ENCODE assay signal across 15 cellular contexts in the genomic region with DNA sequence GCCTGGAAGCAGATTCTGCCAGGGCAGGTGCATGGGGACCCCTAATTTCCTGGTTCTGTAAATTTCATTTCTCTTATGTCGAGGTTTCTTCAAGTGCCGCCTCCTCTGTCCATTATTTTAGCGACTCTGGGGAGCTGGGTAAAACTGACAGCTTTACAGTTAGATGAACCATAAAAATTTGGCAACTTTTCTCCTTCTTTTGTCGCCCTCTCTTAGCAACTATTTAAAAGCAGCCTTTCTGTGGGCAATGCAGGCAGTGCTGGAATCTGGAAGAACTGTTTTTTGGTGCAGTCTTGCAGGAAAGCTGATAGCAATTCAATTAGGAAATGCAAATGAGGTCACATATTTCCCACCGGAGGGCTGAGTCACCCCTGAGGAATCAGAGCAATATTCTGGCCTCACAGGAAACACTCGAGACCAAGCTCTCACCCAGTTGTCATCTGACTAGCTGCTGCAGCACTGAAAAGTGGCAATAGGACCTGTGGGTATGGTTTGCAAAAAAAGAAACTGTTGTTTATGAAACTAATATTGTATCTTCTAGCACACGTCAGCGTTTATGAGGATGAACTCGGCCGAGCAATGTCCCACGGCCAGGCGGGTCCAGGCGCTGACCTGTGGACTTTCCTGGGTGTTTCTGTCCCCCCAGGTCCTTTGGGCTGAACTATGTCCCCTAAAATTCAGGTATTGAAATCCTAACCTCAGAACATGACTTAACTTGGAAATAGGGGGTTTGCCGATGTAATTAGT.
DNase-seq lines count a peak whose midpoint lies in the region; ATAC-seq, FAIRE-seq and TF ChIP-seq lines count a peak whose summit lies in the region.
"Had no signal": no experiment of that assay in that cellular context is flagged by ENCODE, and none has a peak within 500 bp of the region (broad histone marks: within the 10 kb centered on the region; RNA-seq: fewer than 3 reads in every experiment).

No MANE protein-coding gene starts in this region.

- POLR2A ChIA-PET in AG04450 (lab: Yijun Ruan, JAX): no interaction called here

- TF ChIP-seq CTCF in AG04450 (IDR thresholded peaks at IDR 0.05; ENCODE audit: low read depth, low read length): no peak

- H3K9me3 ChIP-seq in AG04450 (ENCODE audit: control insufficient read depth, insufficient read depth, low read length): peaks cover 3% of the 10 kb centered on the region; the same call in 1 of the 2 replicates
- H3K9me3 ChIP-seq: BE2C, SJCRH30 had no signal

- peak; percentile 7 for DNase-seq in AG04450 (ENCODE audit: low read depth, low spot score)
- DNase-seq in HTR-8/SVneo (ENCODE audit: insufficient read length, low spot score): no peak
- no peak for DNase-seq in caudate nucleus (lab: John Stamatoyannopoulos, UW)
- DNase-seq in kidney tubule cell (ENCODE audit: low spot score): peak; percentile 70
- DNase-seq in stimulated activated naive CD8-positive, alpha-beta T cell treated with anti-CD3 and anti-CD28 coated beads, Interleukin-15, Interleukin-2, amounts not matched to agents 100 U/mL and 50 U/mL, for 24 hours: no peak
- no peak for DNase-seq in AML-193 (lab: John Stamatoyannopoulos, UW)
- no peak for DNase-seq in NCI-H146 treated with DMSO at 0.1 percent for 48 hours (lab: John Stamatoyannopoulos, UW; ENCODE audit: unreplicated experiment)
- no peak for DNase-seq in cortex of kidney (lab: John Stamatoyannopoulos, UW)
- DNase-seq: activated CD4-positive, alpha-beta T cell treated with anti-CD3 and anti-CD28 coated beads, Interleukin-2, amount 10 ng/mL, durations not matched to agents 7 days and 5 days; BE2C; left ventricle myocardium superior had no signal

- ATAC-seq in stimulated activated naive CD8-positive, alpha-beta T cell treated with anti-CD3 and anti-CD28 coated beads, Interleukin-15, Interleukin-2, amounts not matched to agents 100 U/mL and 50 U/mL, for 24 hours: no peak
- ATAC-seq: activated naive CD4-positive, alpha-beta T cell treated with anti-CD3 and anti-CD28 coated beads, Interleukin-2, amount 50 U/mL, for 72 hours; left ventricle myocardium superior had no signal

- no peak overlapping the region for H3K4me3 ChIP-seq in AG04450 (ENCODE audit: low read depth, low read length)
- H3K4me3 ChIP-seq: right atrium auricular region, SJCRH30 had no signal

- H3K27ac ChIP-seq in AG04450 (ENCODE audit: low read depth, low read length) (no peak overlapping the region), caudate nucleus (ENCODE audit: low read depth, low read length) (peak overlapping the region; percentile 4)
- H3K27ac ChIP-seq: right atrium auricular region, SJCRH30 had no signal

- FAIRE-seq in HTR-8/SVneo (lab: Jason Lieb, UNC): peak; percentile 51
- FAIRE-seq: endometrium had no signal

- CTCF ChIA-PET in AG04450 (lab: Charles Lee): no interaction called here

- H3K27me3 ChIP-seq in AG04450 (ENCODE audit: control insufficient read depth, insufficient read depth, low read length): no peaks in the 10 kb centered on the region
- H3K27me3 ChIP-seq: BE2C, right atrium auricular region had no signal

Comparison
In these comparisons a context has a peak if more than half of its experiments do, and no peak if none do; other contexts are left out.
1. DNase-seq: peak in AG04450 (single experiment) and kidney tubule cell (single experiment); none in HTR-8/SVneo (single experiment), caudate nucleus (0 of 61), stimulated activated naive CD8-positive, alpha-beta T cell treated with anti-CD3 and anti-CD28 coated beads, Interleukin-15, Interleukin-2, amounts not matched to agents 100 U/mL and 50 U/mL, for 24 hours (single experiment), AML-193 (0 of 2), NCI-H146 treated with DMSO at 0.1 percent for 48 hours (single experiment) and cortex of kidney (single experiment).